ENCODE assay signal across 13 cellular contexts in the genomic region with DNA sequence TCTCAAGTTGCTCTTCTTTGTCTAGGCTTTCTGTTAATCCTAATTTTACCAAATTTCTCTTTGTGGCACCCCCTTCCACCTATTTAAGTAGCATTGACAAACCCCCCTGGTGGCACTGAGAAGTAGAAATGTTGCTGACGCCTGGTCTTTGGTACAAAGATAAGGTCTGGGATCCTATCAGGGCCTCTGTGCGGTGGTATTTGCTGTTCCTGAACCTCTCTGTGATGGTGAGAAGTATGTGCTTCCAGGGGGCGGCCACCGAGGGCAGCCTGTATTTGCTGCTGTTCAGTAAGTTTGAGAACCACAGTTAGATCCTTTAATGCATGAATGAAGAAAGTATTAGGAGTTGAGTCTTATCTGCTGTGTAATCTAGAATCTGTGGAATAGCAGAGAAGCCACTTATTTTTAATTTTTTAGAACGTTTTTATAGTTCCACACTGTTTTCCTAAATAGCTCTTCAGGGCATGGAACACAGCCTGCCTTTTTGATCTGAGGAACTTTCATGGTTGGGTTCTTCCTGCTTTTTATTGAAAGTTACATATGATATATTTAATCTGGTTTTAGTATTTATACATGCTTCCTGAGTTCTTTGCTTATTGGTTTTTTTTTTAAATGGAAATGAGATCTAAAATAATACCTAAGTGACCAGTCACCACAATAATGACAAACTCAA.
DNase-seq lines count a peak whose midpoint lies in the region; ATAC-seq, FAIRE-seq and TF ChIP-seq lines count a peak whose summit lies in the region.
"Had no signal": no experiment of that assay in that cellular context is flagged by ENCODE, and none has a peak within 500 bp of the region (broad histone marks: within the 10 kb centered on the region; RNA-seq: fewer than 3 reads in every experiment).

No MANE protein-coding gene starts in this region.

- no peaks in the 10 kb centered on the region for H3K9me2 ChIP-seq in PC-3 (replicated peaks; ENCODE audit: low read length)

- TF ChIP-seq RAD21 in H1 (IDR thresholded peaks at IDR 0.05 in 1 of 2, conservative IDR thresholded peaks at IDR 0.05 in 1 of 2; ENCODE audit: low read depth in 2 of 2, low read length in 2 of 2) = peak; percentile 2 to 3; a peak in 1 of 4 replicates

- H3F3A ChIP-seq in PC-3 (ENCODE audit: low read length, unreplicated experiment) = peaks cover 37% of the 10 kb centered on the region

- H3K36me3 ChIP-seq in PC-3 (ENCODE audit: low read depth, low read length) = peaks cover 18% of the 10 kb centered on the region
- no peaks in the 10 kb centered on the region; a peak in 1 of 8 replicates for H3K36me3 ChIP-seq in H1 (ENCODE audit: control insufficient read depth in 2 of 4, insufficient read depth in 4 of 4, low read length in 3 of 4)
- peaks cover 8% of the 10 kb centered on the region for H3K36me3 ChIP-seq in right atrium auricular region

- H3K14ac ChIP-seq in H1 (ENCODE audit: insufficient read length) = no peak overlapping the region

- no peak overlapping the region for H4K5ac ChIP-seq in H1 (ENCODE audit: insufficient read length, low read depth, low read length)

- H3K56ac ChIP-seq in H1 (replicated peaks; ENCODE audit: insufficient read length, low read depth, low read length) = no peak overlapping the region

- no peak overlapping the region for H2BK15ac ChIP-seq in H1 (ENCODE audit: low read length)

- H2BK120ac ChIP-seq in H1 (replicated peaks; ENCODE audit: low read depth, low read length) = no peak overlapping the region

- H2AK5ac ChIP-seq in H1 (ENCODE audit: low read depth, low read length) = no peak overlapping the region

- no peak overlapping the region for H4K8ac ChIP-seq in H1 (ENCODE audit: extremely low read depth, insufficient read depth, low read length)

- H3K36me3 Mint-ChIP-seq in osteocyte (ENCODE audit: unreplicated experiment) = peaks cover 4% of the 10 kb centered on the region

- H4K20me1 ChIP-seq in PC-3 (ENCODE audit: low read length) = no peaks in the 10 kb centered on the region
- peaks cover 4 to 5% of the 10 kb centered on the region in 2 experiments for H4K20me1 ChIP-seq in H1 (replicated peaks in 1 of 2; ENCODE audit: control insufficient read depth in 1 of 2, insufficient read depth in 2 of 2, low read length in 2 of 2)

- CTCF ChIA-PET in PC-3 (lab: Charles Lee) = no interaction called here
- CTCF ChIA-PET in H1 (lab: Charles Lee; ENCODE audit: partially characterized antibody) = interaction anchor here (0.6 to 1.9 kb wide), 2 partner anchors 8 to 26 kb away, joined by 3 to 10 read pairs; no protein-coding TSS in a partner anchor

- no peaks in the 10 kb centered on the region for H3K27me3 ChIP-seq in PC-3 (ENCODE audit: low read length)
- no peaks in the 10 kb centered on the region for H3K27me3 ChIP-seq in H1 (replicated peaks in 1 of 4; ENCODE audit: control insufficient read depth in 3 of 4, extremely low read depth in 1 of 4, insufficient read depth in 3 of 4, low read length in 3 of 4)
- H3K27me3 ChIP-seq in right atrium auricular region = no peaks in the 10 kb centered on the region

- intact Hi-C loops in PC-3 (cut with micrococcal nuclease) = loop anchor here (1.0 kb wide), 1 partner anchor 124 kb away; a partner anchor contains a TSS

- no peaks in the 10 kb centered on the region for H3K23me2 ChIP-seq in H1 (ENCODE audit: low read depth, low read length)

- peaks cover 81% of the 10 kb centered on the region for H3K4me1 ChIP-seq in PC-3 (ENCODE audit: insufficient read depth, low read length)
- H3K4me1 ChIP-seq in H1 (replicated peaks in 1 of 4; ENCODE audit: control insufficient read depth in 3 of 4, insufficient read depth in 4 of 4, low read length in 3 of 4) = peaks cover 13 to 39% (median 27%) of the 10 kb centered on the region in 4 experiments
- H3K4me1 ChIP-seq in right atrium auricular region = peaks cover 0 to 61% of the 10 kb centered on the region in 2 donors

- no peak overlapping the region for H3K4ac ChIP-seq in H1 (replicated peaks; ENCODE audit: insufficient read length, low read depth, low read length)

- no peak overlapping the region for H3K4me3 ChIP-seq in PC-3 (ENCODE audit: low read length)
- no peak overlapping the region for H3K4me3 ChIP-seq in H1 (ENCODE audit: extremely low read depth in 1 of 4, insufficient read depth in 2 of 4, low read depth in 3 of 4, low read length in 4 of 4)
- H3K4me3 ChIP-seq in right atrium auricular region = no peak overlapping the region

- no peak for TF ChIP-seq EP300 in H1 (IDR thresholded peaks at IDR 0.05; ENCODE audit: borderline replicate concordance in 1 of 2, low read depth in 2 of 2, low read length in 2 of 2)

- H2BK5ac ChIP-seq in H1 (ENCODE audit: low read depth, low read length) = no peak overlapping the region

- peak overlapping the region; percentile 94 for H3K27ac Mint-ChIP-seq in osteocyte (ENCODE audit: unreplicated experiment)
- H3K27ac Mint-ChIP-seq: T-helper 1 cell treated with Interleukin-12 subunit alpha and Interleukin-12 subunit beta and Interleukin-4 antibody, amounts not matched to agents 30 μg/mL and 1 μg/mL, for 36 hours had no signal

- POLR2A ChIA-PET in PC-3 (lab: Charles Lee; ENCODE audit: unreplicated experiment) (interaction anchor here (0.7 to 0.9 kb wide), 2 partner anchors 35 to 229 kb away, joined by 3 to 6 read pairs; no protein-coding TSS in a partner anchor), H1 (lab: Charles Lee; ENCODE audit: partially characterized antibody) (interaction anchor here (0.7 to 1.3 kb wide), 3 partner anchors 8 to 87 kb away, joined by 3 to 4 read pairs (median 3); no protein-coding TSS in a partner anchor)

- no peak overlapping the region for H3K23ac ChIP-seq in H1 (ENCODE audit: insufficient read length)

- peak overlapping the region; percentile 96 for H3K27ac ChIP-seq in PC-3 (ENCODE audit: low read length)
- no peak overlapping the region for H3K27ac ChIP-seq in H1 (ENCODE audit: low read depth, low read length)
- H3K27ac ChIP-seq in right atrium auricular region = peak overlapping the region in 1 of 2 donors; percentile 74
- H3K27ac ChIP-seq: KMS-11 had no signal

- no peak overlapping the region for H4K91ac ChIP-seq in H1 (replicated peaks; ENCODE audit: insufficient read length, low read length)

- no peak overlapping the region for H2BK20ac ChIP-seq in H1 (ENCODE audit: low read length)

- H3K9ac ChIP-seq in PC-3 (ENCODE audit: low read length) = peak overlapping the region; percentile 41
- H3K9ac ChIP-seq in H1 (replicated peaks in 1 of 4; ENCODE audit: extremely low read depth in 1 of 4, low read depth in 3 of 4, low read length in 3 of 4) = no peak overlapping the region
- H3K9ac ChIP-seq: KMS-11 had no signal

- 72% methylated on average over 5 of the region's 5 CpGs; no CpG with 5 or more reads in 1 of the 2 experiments for WGBS in H1 (ENCODE audit: extremely low coverage in 1 of 2, insufficient coverage in 1 of 2, insufficient read length in 1 of 2, insufficient replicate concordance in 2 of 2, low coverage in 1 of 2, low lambda C conversion rate in 2 of 2, missing lambda C conversion rate in 1 of 2), 2 experiments

- H3K79me2 ChIP-seq in PC-3 (ENCODE audit: low read length) (peaks cover 96% of the 10 kb centered on the region), H1 (ENCODE audit: control insufficient read depth in 1 of 2, insufficient read depth in 2 of 2, low read length in 2 of 2) (peaks cover 8 to 94% of the 10 kb centered on the region in 2 experiments; a peak in 3 of 4 replicates)

- no peak; the same call in 1 of the 2 replicates for TF ChIP-seq CTCF in PC-3 (conservative IDR thresholded peaks at IDR 0.05; ENCODE audit: low read depth, low read length)
- no peak for TF ChIP-seq CTCF in H1 (IDR thresholded peaks at IDR 0.05; ENCODE audit: control extremely low read depth in 1 of 3, insufficient read depth in 1 of 3, low read depth in 1 of 3, low read length in 3 of 3)
- no peak for TF ChIP-seq CTCF in osteocyte (IDR thresholded peaks at IDR 0.05)
- no peak for TF ChIP-seq CTCF in right atrium auricular region (IDR thresholded peaks at IDR 0.05)

- no peak overlapping the region for H2BK12ac ChIP-seq in H1 (ENCODE audit: low read depth, low read length)

- FAIRE-seq in H1 (lab: Jason Lieb, UNC) = no peak

- peaks cover 12% of the 10 kb centered on the region for H3K79me1 ChIP-seq in H1 (ENCODE audit: low read depth, low read length)

- peak; percentile 16 for DNase-seq in GF-D8 (lab: John Stamatoyannopoulos, UW)
- peak; percentile 53 for DNase-seq in PC-3
- DNase-seq in H1 (ENCODE audit: low read depth in 1 of 2, low spot score in 2 of 2) = no peak
- DNase-seq in osteocyte (ENCODE audit: extremely low spot score, unreplicated experiment) = no peak
- DNase-seq in NCI-H128 (lab: John Stamatoyannopoulos, UW; ENCODE audit: unreplicated experiment) = no peak
- no peak for DNase-seq in right atrium auricular region (ENCODE audit: low spot score)
- DNase-seq: DMS79 treated with DMSO at 0.1 percent for 48 hours; effector memory CD4-positive, alpha-beta T cell; stimulated activated CD4-positive, alpha-beta T cell treated with anti-CD3 and anti-CD28 coated beads, Interleukin-4, amount 100 ng/mL, for 4 hours had no signal

- no peaks in the 10 kb centered on the region for H3K9me3 Mint-ChIP-seq in osteocyte (ENCODE audit: unreplicated experiment)
- H3K9me3 Mint-ChIP-seq: T-helper 1 cell treated with Interleukin-12 subunit alpha and Interleukin-12 subunit beta and Interleukin-4 antibody, amounts not matched to agents 30 μg/mL and 1 μg/mL, for 36 hours had no signal

- H2AFZ ChIP-seq in PC-3 (ENCODE audit: low read length) (no peak overlapping the region), H1 (ENCODE audit: low read length) (no peak overlapping the region)

- H3K4me3 Mint-ChIP-seq in osteocyte (ENCODE audit: unreplicated experiment) = peak overlapping the region; percentile 39
- H3K4me3 Mint-ChIP-seq: T-helper 1 cell treated with Interleukin-12 subunit alpha and Interleukin-12 subunit beta and Interleukin-4 antibody, amounts not matched to agents 30 μg/mL and 1 μg/mL, for 36 hours had no signal

- H3K18ac ChIP-seq in H1 (ENCODE audit: extremely low read depth, low read length) = no peak overlapping the region

- H3K27me3 Mint-ChIP-seq in osteocyte (ENCODE audit: unreplicated experiment) = no peaks in the 10 kb centered on the region

- H3K9me3 ChIP-seq in PC-3 (ENCODE audit: low read length) (no peaks in the 10 kb centered on the region), H1 (ENCODE audit: insufficient read depth in 2 of 2, low read depth in 1 of 2, low read length in 1 of 2) (no peaks in the 10 kb centered on the region), right atrium auricular region (no peaks in the 10 kb centered on the region)

- BruUV-seq in PC-3 (replicated peaks; lab: Mats Ljungman, UMichigan) = TSS peak; percentile 49

- H3K4me1 Mint-ChIP-seq in osteocyte (ENCODE audit: unreplicated experiment) = peaks cover 79% of the 10 kb centered on the region

- ATAC-seq in PC-3 (peak; percentile 5; the same call in 1 of the 2 replicates), GM18502 (IDR thresholded peaks at IDR 0.05; ENCODE audit: poor library complexity, unreplicated experiment) (no peak), HG03354 (IDR thresholded peaks at IDR 0.05; ENCODE audit: poor library complexity, severe bottlenecking, unreplicated experiment) (no peak)

- H3K4me2 ChIP-seq in PC-3 (ENCODE audit: low read length) = peak overlapping the region; percentile 88
- no peak overlapping the region for H3K4me2 ChIP-seq in H1 (ENCODE audit: insufficient read depth in 1 of 2, low read depth in 2 of 2, low read length in 2 of 2)
- H3K4me2 ChIP-seq: KMS-11 had no signal

- TF ChIP-seq POLR2A in H1 (IDR thresholded peaks at IDR 0.05; ENCODE audit: control extremely low read depth in 1 of 2, low read depth in 2 of 2, low read length in 2 of 2) = no peak

Comparison
In these comparisons a context has a peak if more than half of its experiments do, and no peak if none do; other contexts are left out.
1. DNase-seq: peak in GF-D8 (single experiment) and PC-3 (single experiment); none in H1 (0 of 2), osteocyte (single experiment), NCI-H128 (single experiment) and right atrium auricular region (single experiment).